In genomic region chr19:28575816-28576215, GRCh38 we compare ENCODE assay signal across 32 cellular contexts.
"Had no signal": no experiment of that assay in that cellular context is flagged by ENCODE, and none has a peak within 500 bp of the region (broad histone marks: within the 10 kb centered on the region; RNA-seq: fewer than 3 reads in every experiment).

No MANE protein-coding gene starts in this region.

- H3K27me3 ChIP-seq: brain microvascular endothelial cell, colonic mucosa, esophagus squamous epithelium, gastroesophageal sphincter had no signal

- H3K4me1 Mint-ChIP-seq: activated B cell treated with CpG ODN at 0.5 μM for 24 hours; activated CD4-positive, alpha-beta memory T cell treated with anti-CD3 and anti-CD28 coated beads, Interleukin-2, amount 10 ng/mL, durations not matched to agents 7 days and 5 days; activated CD4-positive, alpha-beta T cell treated with anti-CD3 and anti-CD28 coated beads, Interleukin-2, amount 10 ng/mL, durations not matched to agents 7 days and 5 days; activated naive CD8-positive, alpha-beta T cell treated with anti-CD3 and anti-CD28 coated beads, Interleukin-2, amount 10 ng/mL, durations not matched to agents 7 days and 5 days; activated T-helper 17 cell treated with anti-CD3 and anti-CD28 coated beads, Interleukin-2, amount 50 U/mL, for 72 hours; T-cell had no signal

- H3K4me1 ChIP-seq: colonic mucosa, esophagus squamous epithelium, gastroesophageal sphincter, heart right ventricle had no signal

- H3K27me3 Mint-ChIP-seq: activated B cell treated with CpG ODN at 0.5 μM for 24 hours; activated CD4-positive, alpha-beta memory T cell treated with anti-CD3 and anti-CD28 coated beads, Interleukin-2, amount 10 ng/mL, durations not matched to agents 7 days and 5 days; activated CD4-positive, alpha-beta T cell treated with anti-CD3 and anti-CD28 coated beads, Interleukin-2, amount 10 ng/mL, durations not matched to agents 7 days and 5 days; activated naive CD8-positive, alpha-beta T cell treated with anti-CD3 and anti-CD28 coated beads, Interleukin-2, amount 10 ng/mL, durations not matched to agents 7 days and 5 days; activated T-helper 17 cell treated with anti-CD3 and anti-CD28 coated beads, Interleukin-2, amount 50 U/mL, for 72 hours; effector memory CD8-positive, alpha-beta T cell had no signal

- H3K27ac Mint-ChIP-seq: activated B cell treated with CpG ODN at 0.5 μM for 24 hours; activated CD4-positive, alpha-beta memory T cell treated with anti-CD3 and anti-CD28 coated beads, Interleukin-2, amount 10 ng/mL, durations not matched to agents 7 days and 5 days; activated CD4-positive, alpha-beta T cell treated with anti-CD3 and anti-CD28 coated beads, Interleukin-2, amount 10 ng/mL, durations not matched to agents 7 days and 5 days; activated naive CD4-positive, alpha-beta T cell treated with anti-CD3 and anti-CD28 coated beads for 36 hours; activated naive CD8-positive, alpha-beta T cell treated with anti-CD3 and anti-CD28 coated beads, Interleukin-2, amount 10 ng/mL, durations not matched to agents 7 days and 5 days; activated T-helper 17 cell treated with anti-CD3 and anti-CD28 coated beads, Interleukin-2, amount 50 U/mL, for 72 hours; dendritic cell treated with granulocyte-macrophage colony-stimulating factor and Interleukin-4, amounts not matched to agents 40 ng/mL and 50 ng/mL, for 4 days; T-cell; T-helper 1 cell treated with Interleukin-12 subunit alpha and Interleukin-12 subunit beta and Interleukin-4 antibody, amounts not matched to agents 30 μg/mL and 1 μg/mL, for 36 hours; T-helper 2 cell treated with Interferon-gamma antibody and Interleukin-4, amounts not matched to agents 5 μg/mL and 100 μg/mL, for 36 hours had no signal

- H3K9me3 Mint-ChIP-seq: activated B cell treated with CpG ODN at 0.5 μM for 24 hours; activated naive CD8-positive, alpha-beta T cell treated with anti-CD3 and anti-CD28 coated beads, Interleukin-2, amount 10 ng/mL, durations not matched to agents 7 days and 5 days; activated T-cell treated with anti-CD3 and anti-CD28 coated beads, Interleukin-2, amount 50 U/mL, for 4 hours; activated T-helper 17 cell treated with anti-CD3 and anti-CD28 coated beads, Interleukin-2, amount 50 U/mL, for 72 hours; dendritic cell treated with granulocyte-macrophage colony-stimulating factor and Interleukin-4, amounts not matched to agents 40 ng/mL and 50 ng/mL, for 4 days; T-helper 2 cell treated with Interferon-gamma antibody and Interleukin-4, amounts not matched to agents 5 μg/mL and 100 μg/mL, for 36 hours had no signal

- H3K27ac ChIP-seq: brain microvascular endothelial cell, colonic mucosa, dorsolateral prefrontal cortex, epithelial cell of prostate, esophagus squamous epithelium, gastroesophageal sphincter, heart right ventricle, WERI-Rb-1 had no signal

- DNase-seq: activated B cell treated with CpG ODN at 0.5 μM for 24 hours; activated CD4-positive, alpha-beta memory T cell treated with anti-CD3 and anti-CD28 coated beads, Interleukin-2, amount 10 ng/mL, durations not matched to agents 7 days and 5 days; activated CD4-positive, alpha-beta T cell treated with anti-CD3 and anti-CD28 coated beads, Interleukin-2, amount 10 ng/mL, durations not matched to agents 7 days and 5 days; activated CD4-positive, alpha-beta T cell treated with anti-CD3 and anti-CD28 coated beads, Interleukin-2, amount 50 U/mL, for 4 hours; activated CD8-positive, alpha-beta memory T cell treated with anti-CD3 and anti-CD28 coated beads, Interleukin-2, amount 50 U/mL, for 48 hours; activated effector memory CD4-positive, alpha-beta T cell treated with Interleukin-2 at 50 U/mL for 16 hours; activated gamma-delta T cell treated with Interleukin-2 at 50 U/mL for 16 hours; activated naive CD4-positive, alpha-beta T cell treated with anti-CD3 and anti-CD28 coated beads for 36 hours; activated naive CD8-positive, alpha-beta T cell treated with anti-CD3 and anti-CD28 coated beads, Interleukin-2, amount 10 ng/mL, durations not matched to agents 7 days and 5 days; activated T-cell treated with anti-CD3 and anti-CD28 coated beads for 4 hours; activated T-cell treated with anti-CD3 and anti-CD28 coated beads, Interleukin-2, amount 50 U/mL, for 4 hours; brain microvascular endothelial cell; caudate nucleus; cerebellar nuclear complex; colonic mucosa; dorsolateral prefrontal cortex; effector memory CD8-positive, alpha-beta T cell; esophagus squamous epithelium; foreskin melanocyte; heart right ventricle; SW 1271; T-cell; T1000; WERI-Rb-1 had no signal

- H3K36me3 Mint-ChIP-seq: activated naive CD8-positive, alpha-beta T cell treated with anti-CD3 and anti-CD28 coated beads, Interleukin-2, amount 10 ng/mL, durations not matched to agents 7 days and 5 days; T-cell had no signal

- H3K4me3 ChIP-seq: colonic mucosa, dorsolateral prefrontal cortex, esophagus squamous epithelium, gastroesophageal sphincter, heart right ventricle had no signal

- H3K9me3 ChIP-seq: colonic mucosa, gastroesophageal sphincter, heart right ventricle had no signal

- ATAC-seq: activated CD4-positive, CD25-positive, alpha-beta regulatory T cell treated with anti-CD3 and anti-CD28 coated beads, Interleukin-2, amount 50 U/mL, for 24 hours; activated naive CD4-positive, alpha-beta T cell treated with anti-CD3 and anti-CD28 coated beads, Interleukin-2, amount 50 U/mL, for 72 hours; activated T-cell treated with anti-CD3 and anti-CD28 coated beads, Interleukin-2, amount 50 U/mL, for 4 hours; activated T-helper 17 cell treated with anti-CD3 and anti-CD28 coated beads, Interleukin-2, amount 50 U/mL, for 72 hours; effector memory CD8-positive, alpha-beta T cell; gastroesophageal sphincter; heart right ventricle; T-cell had no signal

- H3K36me3 ChIP-seq: brain microvascular endothelial cell, colonic mucosa, esophagus squamous epithelium, gastroesophageal sphincter, heart right ventricle, WERI-Rb-1 had no signal

- H3K4me3 Mint-ChIP-seq: activated B cell treated with CpG ODN at 0.5 μM for 24 hours; activated CD4-positive, alpha-beta memory T cell treated with anti-CD3 and anti-CD28 coated beads, Interleukin-2, amount 10 ng/mL, durations not matched to agents 7 days and 5 days; activated CD4-positive, alpha-beta T cell treated with anti-CD3 and anti-CD28 coated beads, Interleukin-2, amount 10 ng/mL, durations not matched to agents 7 days and 5 days; activated naive CD4-positive, alpha-beta T cell treated with anti-CD3 and anti-CD28 coated beads for 36 hours; activated naive CD8-positive, alpha-beta T cell treated with anti-CD3 and anti-CD28 coated beads, Interleukin-2, amount 10 ng/mL, durations not matched to agents 7 days and 5 days; activated T-cell treated with anti-CD3 and anti-CD28 coated beads, Interleukin-2, amount 50 U/mL, for 4 hours; activated T-helper 17 cell treated with anti-CD3 and anti-CD28 coated beads, Interleukin-2, amount 50 U/mL, for 72 hours; dendritic cell treated with granulocyte-macrophage colony-stimulating factor and Interleukin-4, amounts not matched to agents 40 ng/mL and 50 ng/mL, for 4 days; effector memory CD8-positive, alpha-beta T cell; T-cell; T-helper 1 cell treated with Interleukin-12 subunit alpha and Interleukin-12 subunit beta and Interleukin-4 antibody, amounts not matched to agents 30 μg/mL and 1 μg/mL, for 36 hours; T-helper 2 cell treated with Interferon-gamma antibody and Interleukin-4, amounts not matched to agents 5 μg/mL and 100 μg/mL, for 36 hours had no signal
